In the genomic region with DNA sequence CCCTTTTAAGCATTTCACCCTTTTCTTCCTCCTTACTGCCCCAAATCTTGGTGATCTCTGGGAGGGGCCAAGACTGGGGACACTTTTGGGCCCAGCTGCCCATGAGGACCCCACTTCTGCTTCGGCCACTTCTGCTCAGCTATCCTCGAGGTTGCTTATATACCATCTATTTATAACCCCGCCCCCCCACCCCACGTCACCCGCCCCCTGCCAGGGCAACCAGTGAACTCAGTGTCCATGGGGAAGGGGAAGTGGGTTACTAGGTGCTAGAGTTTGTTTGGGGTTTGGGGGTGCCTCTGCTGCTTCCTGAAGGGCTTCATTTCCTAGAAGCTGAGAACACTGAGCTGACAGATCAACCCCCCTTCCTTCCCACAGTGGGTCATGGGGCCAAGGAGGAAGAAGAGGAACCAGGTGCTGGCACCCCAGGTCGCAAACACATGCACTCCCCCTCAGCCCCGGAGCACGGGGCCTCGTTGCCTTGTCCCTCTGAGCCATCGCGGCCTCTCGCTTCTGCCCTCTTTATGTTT, we compare ENCODE assay signal across 8 cellular contexts. TPM values are rescaled to one million over a fixed set of nuclear protein-coding genes. Genes with fewer than 3 reads are reported as not detected.
DNase-seq lines count a peak whose midpoint lies in the region; ATAC-seq and TF ChIP-seq lines count a peak whose summit lies in the region.

No MANE protein-coding gene starts in this region.

- DNase-seq in T-helper 2 cell (peak in 3 of 5 experiments; percentile 75 to 96 (median 92)), SW 1271 (lab: John Stamatoyannopoulos, UW) (no peak), WTC11 (ENCODE audit: low spot score) (no peak), NCI-H146 (lab: John Stamatoyannopoulos, UW) (no peak)
- peak in 1 of 2 donors; percentile 87 for DNase-seq in central memory CD8-positive, alpha-beta T cell (ENCODE audit: low spot score in 2 of 2)

- POLR2A ChIA-PET in WTC11 (lab: Charles Lee) = interaction anchor here (0.6 kb wide), 1 partner anchor 25 kb away, joined by 3 read pairs; no protein-coding TSS in a partner anchor

- peaks cover 40% of the 10 kb centered on the region for H3K4me1 Mint-ChIP-seq in central memory CD8-positive, alpha-beta T cell
- peaks cover 25% of the 10 kb centered on the region for H3K4me1 Mint-ChIP-seq in WTC11

- CTCF ChIA-PET in WTC11 (lab: Charles Lee) = interaction anchor here (0.5 to 4.4 kb wide), 5 partner anchors 12 to 57 kb away, joined by 3 to 19 read pairs (median 3); no protein-coding TSS in a partner anchor

- TF ChIP-seq CTCF in neutrophil (IDR thresholded peaks at IDR 0.05) (peak; percentile 29), WTC11 (IDR thresholded peaks at IDR 0.05) (no peak)

- peak overlapping the region; percentile 95 for H3K27ac ChIP-seq in neutrophil

- ATAC-seq in GM18867 (IDR thresholded peaks at IDR 0.05; ENCODE audit: unreplicated experiment) (peak; percentile 43), WTC11 (no peak), GM21390 (IDR thresholded peaks at IDR 0.05; ENCODE audit: unreplicated experiment) (no peak)
- peak; percentile 85 for ATAC-seq in central memory CD8-positive, alpha-beta T cell (replicated peaks; ENCODE audit: extremely low read depth, poor library complexity, severe bottlenecking)

- no peaks in the 10 kb centered on the region for H3K27me3 ChIP-seq in neutrophil

- peaks cover 22% of the 10 kb centered on the region for H3K36me3 Mint-ChIP-seq in central memory CD8-positive, alpha-beta T cell (ENCODE audit: insufficient read depth)
- H3K36me3 Mint-ChIP-seq in WTC11 = no peaks in the 10 kb centered on the region

- H3K27me3 Mint-ChIP-seq in central memory CD8-positive, alpha-beta T cell = no peaks in the 10 kb centered on the region
- H3K27me3 Mint-ChIP-seq in WTC11 (ENCODE audit: low read depth) = peaks cover under 1% of the 10 kb centered on the region; the same call in 1 of the 2 replicates

- H3K36me3 ChIP-seq in neutrophil = no peaks in the 10 kb centered on the region

- H3K4me3 ChIP-seq in neutrophil (ENCODE audit: low read depth in 1 of 2, low read length in 1 of 2) = peak overlapping the region; percentile 55 to 66

- H3K4me1 ChIP-seq in neutrophil (ENCODE audit: control insufficient read depth in 1 of 2, insufficient read depth in 1 of 2, low read depth in 1 of 2, low read length in 1 of 2) = peaks cover 62 to 65% of the 10 kb centered on the region in 2 experiments

- no peaks in the 10 kb centered on the region for H3K9me3 Mint-ChIP-seq in central memory CD8-positive, alpha-beta T cell
- no peaks in the 10 kb centered on the region for H3K9me3 Mint-ChIP-seq in WTC11

- H3K9me3 ChIP-seq in neutrophil = no peaks in the 10 kb centered on the region

- H3K4me3 Mint-ChIP-seq in central memory CD8-positive, alpha-beta T cell = peak overlapping the region; percentile 72
- H3K4me3 Mint-ChIP-seq in WTC11 = no peak overlapping the region

- H3K27ac Mint-ChIP-seq in central memory CD8-positive, alpha-beta T cell (ENCODE audit: low read depth) = peak overlapping the region; percentile 100
- no peak overlapping the region for H3K27ac Mint-ChIP-seq in WTC11

TF ChIP-seq in WTC11, 78 proteins besides CTCF, POLR2A, EP300 and RAD21:
- TF ChIP-seq, protein P1, sequence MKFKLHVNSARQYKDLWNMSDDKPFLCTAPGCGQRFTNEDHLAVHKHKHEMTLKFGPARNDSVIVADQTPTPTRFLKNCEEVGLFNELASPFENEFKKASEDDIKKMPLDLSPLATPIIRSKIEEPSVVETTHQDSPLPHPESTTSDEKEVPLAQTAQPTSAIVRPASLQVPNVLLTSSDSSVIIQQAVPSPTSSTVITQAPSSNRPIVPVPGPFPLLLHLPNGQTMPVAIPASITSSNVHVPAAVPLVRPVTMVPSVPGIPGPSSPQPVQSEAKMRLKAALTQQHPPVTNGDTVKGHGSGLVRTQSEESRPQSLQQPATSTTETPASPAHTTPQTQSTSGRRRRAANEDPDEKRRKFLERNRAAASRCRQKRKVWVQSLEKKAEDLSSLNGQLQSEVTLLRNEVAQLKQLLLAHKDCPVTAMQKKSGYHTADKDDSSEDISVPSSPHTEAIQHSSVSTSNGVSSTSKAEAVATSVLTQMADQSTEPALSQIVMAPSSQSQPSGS (CRISPR knock-in tag; IDR thresholded peaks at IDR 0.05; ENCODE audit: borderline replicate concordance, low read depth) = no peak
- TF ChIP-seq, protein P2, sequence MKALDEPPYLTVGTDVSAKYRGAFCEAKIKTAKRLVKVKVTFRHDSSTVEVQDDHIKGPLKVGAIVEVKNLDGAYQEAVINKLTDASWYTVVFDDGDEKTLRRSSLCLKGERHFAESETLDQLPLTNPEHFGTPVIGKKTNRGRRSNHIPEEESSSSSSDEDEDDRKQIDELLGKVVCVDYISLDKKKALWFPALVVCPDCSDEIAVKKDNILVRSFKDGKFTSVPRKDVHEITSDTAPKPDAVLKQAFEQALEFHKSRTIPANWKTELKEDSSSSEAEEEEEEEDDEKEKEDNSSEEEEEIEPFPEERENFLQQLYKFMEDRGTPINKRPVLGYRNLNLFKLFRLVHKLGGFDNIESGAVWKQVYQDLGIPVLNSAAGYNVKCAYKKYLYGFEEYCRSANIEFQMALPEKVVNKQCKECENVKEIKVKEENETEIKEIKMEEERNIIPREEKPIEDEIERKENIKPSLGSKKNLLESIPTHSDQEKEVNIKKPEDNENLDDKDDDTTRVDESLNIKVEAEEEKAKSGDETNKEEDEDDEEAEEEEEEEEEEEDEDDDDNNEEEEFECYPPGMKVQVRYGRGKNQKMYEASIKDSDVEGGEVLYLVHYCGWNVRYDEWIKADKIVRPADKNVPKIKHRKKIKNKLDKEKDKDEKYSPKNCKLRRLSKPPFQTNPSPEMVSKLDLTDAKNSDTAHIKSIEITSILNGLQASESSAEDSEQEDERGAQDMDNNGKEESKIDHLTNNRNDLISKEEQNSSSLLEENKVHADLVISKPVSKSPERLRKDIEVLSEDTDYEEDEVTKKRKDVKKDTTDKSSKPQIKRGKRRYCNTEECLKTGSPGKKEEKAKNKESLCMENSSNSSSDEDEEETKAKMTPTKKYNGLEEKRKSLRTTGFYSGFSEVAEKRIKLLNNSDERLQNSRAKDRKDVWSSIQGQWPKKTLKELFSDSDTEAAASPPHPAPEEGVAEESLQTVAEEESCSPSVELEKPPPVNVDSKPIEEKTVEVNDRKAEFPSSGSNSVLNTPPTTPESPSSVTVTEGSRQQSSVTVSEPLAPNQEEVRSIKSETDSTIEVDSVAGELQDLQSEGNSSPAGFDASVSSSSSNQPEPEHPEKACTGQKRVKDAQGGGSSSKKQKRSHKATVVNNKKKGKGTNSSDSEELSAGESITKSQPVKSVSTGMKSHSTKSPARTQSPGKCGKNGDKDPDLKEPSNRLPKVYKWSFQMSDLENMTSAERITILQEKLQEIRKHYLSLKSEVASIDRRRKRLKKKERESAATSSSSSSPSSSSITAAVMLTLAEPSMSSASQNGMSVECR (CRISPR knock-in tag; IDR thresholded peaks at IDR 0.05; ENCODE audit: borderline replicate concordance) = no peak
- TF ChIP-seq, protein P3, sequence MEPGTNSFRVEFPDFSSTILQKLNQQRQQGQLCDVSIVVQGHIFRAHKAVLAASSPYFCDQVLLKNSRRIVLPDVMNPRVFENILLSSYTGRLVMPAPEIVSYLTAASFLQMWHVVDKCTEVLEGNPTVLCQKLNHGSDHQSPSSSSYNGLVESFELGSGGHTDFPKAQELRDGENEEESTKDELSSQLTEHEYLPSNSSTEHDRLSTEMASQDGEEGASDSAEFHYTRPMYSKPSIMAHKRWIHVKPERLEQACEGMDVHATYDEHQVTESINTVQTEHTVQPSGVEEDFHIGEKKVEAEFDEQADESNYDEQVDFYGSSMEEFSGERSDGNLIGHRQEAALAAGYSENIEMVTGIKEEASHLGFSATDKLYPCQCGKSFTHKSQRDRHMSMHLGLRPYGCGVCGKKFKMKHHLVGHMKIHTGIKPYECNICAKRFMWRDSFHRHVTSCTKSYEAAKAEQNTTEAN (CRISPR knock-in tag; IDR thresholded peaks at IDR 0.05) = no peak
- TF ChIP-seq, protein P4, sequence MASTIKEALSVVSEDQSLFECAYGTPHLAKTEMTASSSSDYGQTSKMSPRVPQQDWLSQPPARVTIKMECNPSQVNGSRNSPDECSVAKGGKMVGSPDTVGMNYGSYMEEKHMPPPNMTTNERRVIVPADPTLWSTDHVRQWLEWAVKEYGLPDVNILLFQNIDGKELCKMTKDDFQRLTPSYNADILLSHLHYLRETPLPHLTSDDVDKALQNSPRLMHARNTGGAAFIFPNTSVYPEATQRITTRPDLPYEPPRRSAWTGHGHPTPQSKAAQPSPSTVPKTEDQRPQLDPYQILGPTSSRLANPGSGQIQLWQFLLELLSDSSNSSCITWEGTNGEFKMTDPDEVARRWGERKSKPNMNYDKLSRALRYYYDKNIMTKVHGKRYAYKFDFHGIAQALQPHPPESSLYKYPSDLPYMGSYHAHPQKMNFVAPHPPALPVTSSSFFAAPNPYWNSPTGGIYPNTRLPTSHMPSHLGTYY (CRISPR knock-in tag; IDR thresholded peaks at IDR 0.05) = no peak
- TF ChIP-seq ZNF317 (CRISPR knock-in tag; IDR thresholded peaks at IDR 0.05; ENCODE audit: borderline replicate concordance, low read depth) (no peak), NR2C2 (CRISPR knock-in tag; IDR thresholded peaks at IDR 0.05) (no peak), ZNF121 (CRISPR knock-in tag; IDR thresholded peaks at IDR 0.05) (no peak), JAZF1 (CRISPR knock-in tag; IDR thresholded peaks at IDR 0.05) (no peak), ZBTB21 (CRISPR knock-in tag; IDR thresholded peaks at IDR 0.05; ENCODE audit: borderline replicate concordance) (no peak), CREB1 (CRISPR knock-in tag; IDR thresholded peaks at IDR 0.05) (no peak)
- TF ChIP-seq, protein P5, sequence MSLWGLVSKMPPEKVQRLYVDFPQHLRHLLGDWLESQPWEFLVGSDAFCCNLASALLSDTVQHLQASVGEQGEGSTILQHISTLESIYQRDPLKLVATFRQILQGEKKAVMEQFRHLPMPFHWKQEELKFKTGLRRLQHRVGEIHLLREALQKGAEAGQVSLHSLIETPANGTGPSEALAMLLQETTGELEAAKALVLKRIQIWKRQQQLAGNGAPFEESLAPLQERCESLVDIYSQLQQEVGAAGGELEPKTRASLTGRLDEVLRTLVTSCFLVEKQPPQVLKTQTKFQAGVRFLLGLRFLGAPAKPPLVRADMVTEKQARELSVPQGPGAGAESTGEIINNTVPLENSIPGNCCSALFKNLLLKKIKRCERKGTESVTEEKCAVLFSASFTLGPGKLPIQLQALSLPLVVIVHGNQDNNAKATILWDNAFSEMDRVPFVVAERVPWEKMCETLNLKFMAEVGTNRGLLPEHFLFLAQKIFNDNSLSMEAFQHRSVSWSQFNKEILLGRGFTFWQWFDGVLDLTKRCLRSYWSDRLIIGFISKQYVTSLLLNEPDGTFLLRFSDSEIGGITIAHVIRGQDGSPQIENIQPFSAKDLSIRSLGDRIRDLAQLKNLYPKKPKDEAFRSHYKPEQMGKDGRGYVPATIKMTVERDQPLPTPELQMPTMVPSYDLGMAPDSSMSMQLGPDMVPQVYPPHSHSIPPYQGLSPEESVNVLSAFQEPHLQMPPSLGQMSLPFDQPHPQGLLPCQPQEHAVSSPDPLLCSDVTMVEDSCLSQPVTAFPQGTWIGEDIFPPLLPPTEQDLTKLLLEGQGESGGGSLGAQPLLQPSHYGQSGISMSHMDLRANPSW (CRISPR knock-in tag; conservative IDR thresholded peaks at IDR 0.05; ENCODE audit: low read depth) = no peak

RNA-seq across cellular contexts. Expression of a gene that starts 6.1 kb away (rescaled TPM):
- total RNA-seq in WTC11 (2021) = 3.2 to 4.0 TPM (median 3.9 TPM) in 3 replicates

RNA-seq across cellular contexts. Expression of a gene that starts 44.0 kb away (rescaled TPM):
- total RNA-seq in WTC11 (2021) = 103 to 136 TPM (median 105 TPM) in 3 replicates

RNA-seq across cellular contexts. Expression of a gene that starts 58.0 kb away (rescaled TPM):
- 170 to 197 TPM (median 187 TPM) in 3 replicates for total RNA-seq in WTC11 (2021)

Comparison
In these comparisons a context has a peak if more than half of its experiments do, and no peak if none do; other contexts are left out.
1. ATAC-seq: peak in GM18867 (single experiment) and central memory CD8-positive, alpha-beta T cell (single experiment); none in WTC11 (single experiment) and GM21390 (single experiment).
2. DNase-seq: peak in T-helper 2 cell (3 of 5); none in SW 1271 (0 of 2), WTC11 (single experiment) and NCI-H146 (single experiment).